ENCODE assay signal across 19 cellular contexts in genomic region chr1:177032434-177032833, GRCh38.
DNase-seq lines count a peak whose midpoint lies in the region; TF ChIP-seq lines count a peak whose summit lies in the region.
"Had no signal": no experiment of that assay in that cellular context is flagged by ENCODE, and none has a peak within 500 bp of the region (broad histone marks: within the 10 kb centered on the region; RNA-seq: fewer than 3 reads in every experiment).

No MANE protein-coding gene starts in this region.

- no peak overlapping the region for H3K4me3 ChIP-seq in testis

- peaks cover 2% of the 10 kb centered on the region for H3K27me3 Mint-ChIP-seq in glutamatergic neuron (ENCODE audit: unreplicated experiment)

- H3K27me3 ChIP-seq in testis, result no peaks in the 10 kb centered on the region

- H3K27ac ChIP-seq in testis, result no peak overlapping the region
- H3K27ac ChIP-seq: 22Rv1 had no signal

- intact Hi-C loops in testis (cut with DNase I; ENCODE audit: low total_unique reads), result no loop called here

- no peak overlapping the region for H3K4me3 Mint-ChIP-seq in glutamatergic neuron (ENCODE audit: unreplicated experiment)
- H3K4me3 Mint-ChIP-seq: CD14-positive monocyte, H9, T-cell had no signal

- H3K4me1 ChIP-seq in testis, result no peaks in the 10 kb centered on the region

- H3K9me3 ChIP-seq in testis, result no peaks in the 10 kb centered on the region

- no peaks in the 10 kb centered on the region for H3K36me3 ChIP-seq in testis (ENCODE audit: low read depth, missing control alignments)

- TF ChIP-seq CTCF in testis (IDR thresholded peaks at IDR 0.05) (no peak), glutamatergic neuron (IDR thresholded peaks at IDR 0.05; ENCODE audit: partially characterized antibody, unreplicated experiment) (no peak)

- H3K36me3 Mint-ChIP-seq in glutamatergic neuron (ENCODE audit: unreplicated experiment), result no peaks in the 10 kb centered on the region
- H3K36me3 Mint-ChIP-seq: CD14-positive monocyte, T-cell had no signal

- 76 to 92% methylated on average over 12 to 22 of the region's 22 CpGs for WGBS in testis, 2 donors

- H3K27ac Mint-ChIP-seq in glutamatergic neuron (ENCODE audit: unreplicated experiment), result no peak overlapping the region
- H3K27ac Mint-ChIP-seq: CD14-positive monocyte, H9, T-cell had no signal

- TF ChIP-seq POLR2A in testis (IDR thresholded peaks at IDR 0.05), result no peak

- H3K4me1 Mint-ChIP-seq in glutamatergic neuron (ENCODE audit: low read depth, unreplicated experiment), result peaks cover 9% of the 10 kb centered on the region
- H3K4me1 Mint-ChIP-seq: CD14-positive monocyte, T-cell had no signal

- DNase-seq in NCI-H1092 treated with DMSO at 0.1 percent for 48 hours (lab: John Stamatoyannopoulos, UW), result peak; percentile 24
- no peak for DNase-seq in NCI-H1092 (lab: John Stamatoyannopoulos, UW)
- DNase-seq in NCI-H2171 treated with DMSO at 0.1 percent for 48 hours (lab: John Stamatoyannopoulos, UW), result peak; percentile 80
- DNase-seq in SHP77 (lab: John Stamatoyannopoulos, UW), result peak; percentile 92 to 93
- DNase-seq in testis, result peak; percentile 18
- no peak for DNase-seq in glutamatergic neuron
- DNase-seq in NCI-H82 (lab: John Stamatoyannopoulos, UW), result no peak
- no peak for DNase-seq in MV-4-11 (lab: John Stamatoyannopoulos, UW)
- DNase-seq: DND-41, H9, MM.1S, NCI-H1436 treated with DMSO at 0.1 percent for 48 hours, NCI-H2107, NCI-H226, NCI-H526, SIG-M5, T-cell had no signal

- peaks cover 3% of the 10 kb centered on the region for H3K9me3 Mint-ChIP-seq in glutamatergic neuron (ENCODE audit: unreplicated experiment)
- H3K9me3 Mint-ChIP-seq: H9 had no signal

Comparison
In these comparisons a context has a peak if more than half of its experiments do, and no peak if none do; other contexts are left out.
1. DNase-seq: peak in NCI-H1092 treated with DMSO at 0.1 percent for 48 hours (single experiment), NCI-H2171 treated with DMSO at 0.1 percent for 48 hours (single experiment), SHP77 (2 of 2) and testis (single experiment); none in NCI-H1092 (single experiment), glutamatergic neuron (single experiment), NCI-H82 (single experiment) and MV-4-11 (single experiment).